In genomic region chr19:13763300-13763699, GRCh38 we compare ENCODE assay signal across 13 cellular contexts. TPM values are rescaled to one million over a fixed set of nuclear protein-coding genes. Genes with fewer than 3 reads are reported as not detected.
DNase-seq lines count a peak whose midpoint lies in the region; ATAC-seq and TF ChIP-seq lines count a peak whose summit lies in the region.
"Had no signal": no experiment of that assay in that cellular context is flagged by ENCODE, and none has a peak within 500 bp of the region (broad histone marks: within the 10 kb centered on the region; RNA-seq: fewer than 3 reads in every experiment).

No MANE protein-coding gene starts in this region.

- no peak for DNase-seq in activated naive CD4-positive, alpha-beta T cell treated with anti-CD3 and anti-CD28 coated beads, Interleukin-2, amount 10 ng/mL, durations not matched to agents 7 days and 5 days
- no peak for DNase-seq in activated naive CD4-positive, alpha-beta T cell treated with anti-CD3 and anti-CD28 coated beads, Interleukin-2, amount 50 U/mL, for 16 hours
- DNase-seq in PC-9 (no peak), pons (ENCODE audit: low spot score) (no peak), CD1c-positive myeloid dendritic cell (ENCODE audit: extremely low spot score) (no peak), HUDEP-2 (lab: John Stamatoyannopoulos, UW; ENCODE audit: unreplicated experiment in 76 of 76) (no peak)
- no peak for DNase-seq in central memory CD8-positive, alpha-beta T cell (ENCODE audit: low spot score in 2 of 2)
- no peak for DNase-seq in stimulated activated naive B cell treated with anti-CD40 and anti-IgM and Interleukin-4, amounts not matched to agents 10 μg/mL and 1 μg/mL and 100 μg/mL, for 72 hours
- DNase-seq: activated CD4-positive, alpha-beta T cell treated with anti-CD3 and anti-CD28 coated beads, Interleukin-2, amount 50 U/mL, for 48 hours; NK-92 treated with Interleukin-12 subunit alpha and Interleukin-12 subunit beta, amount 100 ng/mL, for 24 hours; stimulated activated CD4-positive, alpha-beta T cell treated with anti-CD3 and anti-CD28 coated beads, Interleukin-15, amount 100 ng/mL, for 24 hours; uterus had no signal

- H3K36me3 Mint-ChIP-seq in activated naive CD4-positive, alpha-beta T cell treated with anti-CD3 and anti-CD28 coated beads, Interleukin-2, amount 10 ng/mL, durations not matched to agents 7 days and 5 days, result peaks cover 19% of the 10 kb centered on the region
- H3K36me3 Mint-ChIP-seq in central memory CD8-positive, alpha-beta T cell (ENCODE audit: insufficient read depth), result peaks cover 24% of the 10 kb centered on the region
- peaks cover 26 to 34% of the 10 kb centered on the region in 2 donors for H3K36me3 Mint-ChIP-seq in stimulated activated naive B cell treated with anti-CD40 and anti-IgM and Interleukin-4, amounts not matched to agents 10 μg/mL and 1 μg/mL and 100 μg/mL, for 72 hours

- H3K9me3 ChIP-seq in PC-9 (ENCODE audit: insufficient read depth, low read depth), result no peaks in the 10 kb centered on the region
- H3K9me3 ChIP-seq: pancreas, uterus had no signal

- H3K36me3 ChIP-seq in PC-9 (ENCODE audit: low read depth), result peaks cover 8% of the 10 kb centered on the region; the same call in 1 of the 2 replicates
- H3K36me3 ChIP-seq: uterus had no signal

- H3K4me1 Mint-ChIP-seq in activated naive CD4-positive, alpha-beta T cell treated with anti-CD3 and anti-CD28 coated beads, Interleukin-2, amount 10 ng/mL, durations not matched to agents 7 days and 5 days, result peaks cover 21% of the 10 kb centered on the region
- H3K4me1 Mint-ChIP-seq in central memory CD8-positive, alpha-beta T cell, result peaks cover 16% of the 10 kb centered on the region
- H3K4me1 Mint-ChIP-seq in stimulated activated naive B cell treated with anti-CD40 and anti-IgM and Interleukin-4, amounts not matched to agents 10 μg/mL and 1 μg/mL and 100 μg/mL, for 72 hours, result peaks cover 13 to 24% of the 10 kb centered on the region in 2 donors

- H3K4me3 ChIP-seq in PC-9, result peak overlapping the region; percentile 61; the same call in 1 of the 2 replicates

- H3K4me1 ChIP-seq in PC-9 (replicated peaks; ENCODE audit: insufficient read depth), result peaks cover 9% of the 10 kb centered on the region; the same call in 1 of the 2 replicates

- CTCF ChIA-PET in activated naive CD4-positive, alpha-beta T cell treated with anti-CD3 and anti-CD28 coated beads, Interleukin-2, amount 10 ng/mL, durations not matched to agents 7 days and 5 days (lab: Charles Lee), result interaction anchor here (0.6 kb wide), 1 partner anchor 14 kb away, joined by 3 read pairs; no protein-coding TSS in a partner anchor
- CTCF ChIA-PET in PC-9 (lab: Charles Lee), result no interaction called here

- no peak overlapping the region for H3K27ac ChIP-seq in PC-9

- no peaks in the 10 kb centered on the region for H3K9me3 Mint-ChIP-seq in activated naive CD4-positive, alpha-beta T cell treated with anti-CD3 and anti-CD28 coated beads, Interleukin-2, amount 10 ng/mL, durations not matched to agents 7 days and 5 days
- no peaks in the 10 kb centered on the region for H3K9me3 Mint-ChIP-seq in central memory CD8-positive, alpha-beta T cell
- no peaks in the 10 kb centered on the region for H3K9me3 Mint-ChIP-seq in stimulated activated naive B cell treated with anti-CD40 and anti-IgM and Interleukin-4, amounts not matched to agents 10 μg/mL and 1 μg/mL and 100 μg/mL, for 72 hours

- ATAC-seq in central memory CD8-positive, alpha-beta T cell (replicated peaks; ENCODE audit: extremely low read depth, poor library complexity, severe bottlenecking), result no peak
- ATAC-seq in stimulated activated naive B cell treated with anti-CD40 and anti-IgM and Interleukin-4, amounts not matched to agents 10 μg/mL and 1 μg/mL and 100 μg/mL, for 72 hours (replicated peaks), result no peak

- peak overlapping the region; percentile 63 for H3K4me3 Mint-ChIP-seq in activated naive CD4-positive, alpha-beta T cell treated with anti-CD3 and anti-CD28 coated beads, Interleukin-2, amount 10 ng/mL, durations not matched to agents 7 days and 5 days
- peak overlapping the region; percentile 88 for H3K4me3 Mint-ChIP-seq in central memory CD8-positive, alpha-beta T cell
- H3K4me3 Mint-ChIP-seq in stimulated activated naive B cell treated with anti-CD40 and anti-IgM and Interleukin-4, amounts not matched to agents 10 μg/mL and 1 μg/mL and 100 μg/mL, for 72 hours, result peak overlapping the region; percentile 65 to 70

- intact Hi-C loops in PC-9 (cut with micrococcal nuclease; ENCODE audit: unreplicated experiment), result no loop called here

- no peak for TF ChIP-seq CTCF in PC-9 (conservative IDR thresholded peaks at IDR 0.05)

- POLR2A ChIA-PET in PC-9 (lab: Charles Lee; ENCODE audit: unreplicated experiment), result no interaction called here

- H3K27me3 ChIP-seq in PC-9 (ENCODE audit: insufficient read depth, low read depth), result no peaks in the 10 kb centered on the region
- H3K27me3 ChIP-seq: pancreas, uterus had no signal

- H3K4me2 ChIP-seq in PC-9, result peak overlapping the region; percentile 64

- no peaks in the 10 kb centered on the region for H3K9me2 ChIP-seq in PC-9 (ENCODE audit: insufficient read depth)

- peaks cover 6% of the 10 kb centered on the region; the same call in 1 of the 2 replicates for H4K20me1 ChIP-seq in PC-9 (ENCODE audit: insufficient read depth)

- peaks cover 19% of the 10 kb centered on the region; the same call in 1 of the 2 replicates for H3F3A ChIP-seq in PC-9 (ENCODE audit: insufficient read depth, low read depth)

- no TSS peak for BruUV-seq in PC-9 (replicated peaks; lab: Mats Ljungman, UMichigan)

- H3K79me2 ChIP-seq in PC-9 (ENCODE audit: low read depth), result peaks cover 21% of the 10 kb centered on the region

- no peak overlapping the region for H2AFZ ChIP-seq in PC-9

- peak overlapping the region; percentile 49 for H3K27ac Mint-ChIP-seq in activated naive CD4-positive, alpha-beta T cell treated with anti-CD3 and anti-CD28 coated beads, Interleukin-2, amount 10 ng/mL, durations not matched to agents 7 days and 5 days
- no peak overlapping the region for H3K27ac Mint-ChIP-seq in central memory CD8-positive, alpha-beta T cell (ENCODE audit: low read depth)
- H3K27ac Mint-ChIP-seq in stimulated activated naive B cell treated with anti-CD40 and anti-IgM and Interleukin-4, amounts not matched to agents 10 μg/mL and 1 μg/mL and 100 μg/mL, for 72 hours, result peak overlapping the region; percentile 45

- no peaks in the 10 kb centered on the region for H3K27me3 Mint-ChIP-seq in activated naive CD4-positive, alpha-beta T cell treated with anti-CD3 and anti-CD28 coated beads, Interleukin-2, amount 10 ng/mL, durations not matched to agents 7 days and 5 days
- H3K27me3 Mint-ChIP-seq in central memory CD8-positive, alpha-beta T cell, result no peaks in the 10 kb centered on the region
- no peaks in the 10 kb centered on the region for H3K27me3 Mint-ChIP-seq in stimulated activated naive B cell treated with anti-CD40 and anti-IgM and Interleukin-4, amounts not matched to agents 10 μg/mL and 1 μg/mL and 100 μg/mL, for 72 hours

RNA-seq across cellular contexts. Expression of gene MRI1, which starts 1.0 kb away (rescaled TPM):
- total RNA-seq in PC-9 (2021), result 30.1 and 33.8 TPM in 2 replicates

RNA-seq across cellular contexts. Expression of gene C19orf53, which starts 11.0 kb away (rescaled TPM):
- total RNA-seq in PC-9 (2021), result 99.4 and 121 TPM in 2 replicates

RNA-seq across cellular contexts. Expression of gene ZSWIM4, which starts 31.9 kb away (rescaled TPM):
- 15.2 and 15.8 TPM in 2 replicates for total RNA-seq in PC-9 (2021)
